ENCODE assay signal across 25 cellular contexts in the genomic region with DNA sequence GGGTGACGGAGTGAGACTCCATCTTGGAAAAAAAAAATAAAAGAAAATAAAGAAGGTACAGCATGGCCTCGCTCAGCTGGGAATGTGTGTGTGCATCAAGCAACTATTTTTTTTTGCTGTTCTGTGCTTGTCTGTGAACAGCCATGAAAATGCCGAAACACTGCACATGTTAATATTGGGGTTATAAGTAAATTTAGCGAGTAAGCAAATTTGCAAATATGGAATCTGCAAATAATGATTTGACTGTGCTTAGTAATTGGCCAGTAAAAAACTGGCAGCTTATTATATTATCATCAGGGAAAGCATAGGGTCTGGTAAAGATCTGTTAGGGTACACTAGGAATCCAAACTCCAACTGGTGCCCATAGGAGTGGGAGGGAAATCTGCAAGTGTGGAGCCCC.
DNase-seq lines count a peak whose midpoint lies in the region; ATAC-seq, FAIRE-seq and TF ChIP-seq lines count a peak whose summit lies in the region.
"Had no signal": no experiment of that assay in that cellular context is flagged by ENCODE, and none has a peak within 500 bp of the region (broad histone marks: within the 10 kb centered on the region; RNA-seq: fewer than 3 reads in every experiment).

No MANE protein-coding gene starts in this region.

- H3K79me2 ChIP-seq in K562 (ENCODE audit: control insufficient read depth, insufficient read depth, low read length) (no peaks in the 10 kb centered on the region), neural progenitor cell (ENCODE audit: low read depth) (no peaks in the 10 kb centered on the region)

- TF ChIP-seq POLR2A in K562 (conservative IDR thresholded peaks at IDR 0.05): no peak

- WGBS in K562 (ENCODE audit: insufficient coverage, low coverage, missing lambda C conversion rate): 60% methylated on average over 4 of the region's 4 CpGs

- no peaks in the 10 kb centered on the region for H3K4me1 Mint-ChIP-seq in neural progenitor cell
- H3K4me1 Mint-ChIP-seq: CD4-positive, alpha-beta memory T cell; IgD-negative memory B cell had no signal

- CTCF ChIA-PET in K562 (lab: Yijun Ruan, JAX; ENCODE audit: low intra/inter-chr PET ratio): no interaction called here

- no peaks in the 10 kb centered on the region for H3K9me3 ChIP-seq in right atrium auricular region
- no peaks in the 10 kb centered on the region; the same call in 1 of the 2 replicates for H3K9me3 ChIP-seq in K562 (replicated peaks; ENCODE audit: control insufficient read depth, insufficient read depth, low read depth, low read length)
- no peaks in the 10 kb centered on the region for H3K9me3 ChIP-seq in neural progenitor cell (ENCODE audit: low read depth)
- peaks cover 13% of the 10 kb centered on the region for H3K9me3 ChIP-seq in WERI-Rb-1 (ENCODE audit: severe bottlenecking)

- H4K20me1 ChIP-seq in K562 (replicated peaks; ENCODE audit: control insufficient read depth, insufficient read depth, low read length) (no peaks in the 10 kb centered on the region), neural progenitor cell (ENCODE audit: low read depth) (no peaks in the 10 kb centered on the region)

- no peaks in the 10 kb centered on the region for H3K36me3 Mint-ChIP-seq in neural progenitor cell
- H3K36me3 Mint-ChIP-seq: CD4-positive, alpha-beta memory T cell; IgD-negative memory B cell had no signal

- H3K36me3 ChIP-seq in right atrium auricular region (no peaks in the 10 kb centered on the region), K562 (ENCODE audit: control insufficient read depth, insufficient read depth, low read length) (no peaks in the 10 kb centered on the region), neural progenitor cell (no peaks in the 10 kb centered on the region), WERI-Rb-1 (no peaks in the 10 kb centered on the region)

- ATAC-seq in left cardiac atrium (no peak), K562 (no peak), GM19328 (IDR thresholded peaks at IDR 0.05; ENCODE audit: unreplicated experiment) (no peak)
- ATAC-seq: GM12878, HCT116, Panc1 had no signal

- no peaks in the 10 kb centered on the region for H3K27me3 Mint-ChIP-seq in neural progenitor cell (ENCODE audit: insufficient read depth, low read depth)
- H3K27me3 Mint-ChIP-seq: CD4-positive, alpha-beta memory T cell had no signal

- no peak overlapping the region for H3K27ac Mint-ChIP-seq in neural progenitor cell
- H3K27ac Mint-ChIP-seq: IgD-negative memory B cell had no signal

- H3K4me2 ChIP-seq in K562 (ENCODE audit: insufficient read depth, low read length) (no peak overlapping the region), neural progenitor cell (no peak overlapping the region)

- FAIRE-seq in K562 (lab: Jason Lieb, UNC): no peak
- FAIRE-seq: A204.1, G401.6, GM12878 had no signal

- intact Hi-C loops in left cardiac atrium (cut with DNase I): no loop called here
- intact Hi-C loops in K562 (cut with micrococcal nuclease): no loop called here

- no TSS peak for BruUV-seq in K562 (replicated peaks; lab: Mats Ljungman, UMichigan)

- H3K27me3 ChIP-seq in right atrium auricular region: no peaks in the 10 kb centered on the region
- no peaks in the 10 kb centered on the region for H3K27me3 ChIP-seq in K562 (ENCODE audit: control insufficient read depth in 2 of 2, insufficient read depth in 2 of 2, low read length in 2 of 2)
- no peaks in the 10 kb centered on the region for H3K27me3 ChIP-seq in neural progenitor cell
- peaks cover 29% of the 10 kb centered on the region for H3K27me3 ChIP-seq in WERI-Rb-1 (ENCODE audit: insufficient read depth, low read depth, severe bottlenecking)

- H3K27ac ChIP-seq in right atrium auricular region (peak overlapping the region; percentile 7 to 14), K562 (ENCODE audit: extremely low read depth, low read depth, low read length) (no peak overlapping the region), neural progenitor cell (no peak overlapping the region), WERI-Rb-1 (no peak overlapping the region)
- H3K27ac ChIP-seq: RWPE1, SK-N-MC had no signal

- H3K9ac ChIP-seq in K562 (ENCODE audit: insufficient read depth in 1 of 2, low read depth in 2 of 2, low read length in 2 of 2) (no peak overlapping the region), neural progenitor cell (no peak overlapping the region)

- H3F3A ChIP-seq in neural progenitor cell (ENCODE audit: low read depth): no peaks in the 10 kb centered on the region

- no peak for DNase-seq in right atrium auricular region (ENCODE audit: low spot score)
- DNase-seq in left cardiac atrium: no peak
- DNase-seq in K562 (ENCODE audit: extremely low read depth in 1 of 4, low spot score in 3 of 4): no peak
- no peak for DNase-seq in neural progenitor cell (ENCODE audit: low spot score)
- no peak for DNase-seq in WERI-Rb-1
- no peak for DNase-seq in NCI-H1417 (lab: John Stamatoyannopoulos, UW)
- DNase-seq: C1 segment of cervical spinal cord; CD4-positive, alpha-beta memory T cell; COR-L47; NCI-H1048; NCI-H1417 treated with DMSO at 0.1 percent for 48 hours; NCI-H1694 treated with DMSO at 0.1 percent for 48 hours; NCI-H2081; NCI-H2227 treated with DMSO at 0.1 percent for 48 hours; NCI-H526 treated with DMSO at 0.1 percent for 48 hours; SIG-M5 had no signal

- in situ Hi-C loops in K562 (cut with MboI): no loop called here

- H3K4me3 ChIP-seq in right atrium auricular region (no peak overlapping the region), K562 (no peak overlapping the region), neural progenitor cell (no peak overlapping the region), WERI-Rb-1 (ENCODE audit: low read depth, low read length) (no peak overlapping the region)
- H3K4me3 ChIP-seq: GM12878, SK-N-MC had no signal

- H3K4me1 ChIP-seq in right atrium auricular region (peaks cover 0 to 8% of the 10 kb centered on the region in 2 donors), K562 (replicated peaks in 1 of 2; ENCODE audit: control insufficient read depth in 2 of 2, insufficient read depth in 2 of 2, low read length in 2 of 2) (no peaks in the 10 kb centered on the region), neural progenitor cell (no peaks in the 10 kb centered on the region)

- no peak overlapping the region for H3K4me3 Mint-ChIP-seq in neural progenitor cell
- H3K4me3 Mint-ChIP-seq: CD4-positive, alpha-beta memory T cell; IgD-negative memory B cell had no signal

- no peak for TF ChIP-seq RAD21 in K562 (CRISPR knock-in tag; conservative IDR thresholded peaks at IDR 0.05 in 1 of 2, IDR thresholded peaks at IDR 0.05 in 1 of 2)

- H2AFZ ChIP-seq in K562 (ENCODE audit: low read depth, low read length) (no peak overlapping the region), neural progenitor cell (replicated peaks) (peak overlapping the region; percentile 72)

- POLR2A ChIA-PET in K562 (lab: Yijun Ruan, JAX): interaction anchor here (0.9 kb wide), 1 partner anchor 20 kb away, joined by 4 read pairs; no protein-coding TSS in a partner anchor

- TF ChIP-seq CTCF in right atrium auricular region (IDR thresholded peaks at IDR 0.05): no peak
- TF ChIP-seq CTCF in K562 (IDR thresholded peaks at IDR 0.05 in 2 of 3, conservative IDR thresholded peaks at IDR 0.05 in 1 of 3; ENCODE audit: insufficient read depth in 2 of 3, low read depth in 1 of 3, low read length in 3 of 3): no peak
- TF ChIP-seq CTCF in neural progenitor cell (IDR thresholded peaks at IDR 0.05): no peak
- no peak for TF ChIP-seq CTCF in WERI-Rb-1 (IDR thresholded peaks at IDR 0.05; ENCODE audit: low read depth, low read length)

- no peak for TF ChIP-seq EP300 in K562 (IDR thresholded peaks at IDR 0.05; ENCODE audit: low read length)

- H3K9me1 ChIP-seq in K562 (ENCODE audit: control insufficient read depth, insufficient read depth, low read length): no peaks in the 10 kb centered on the region

- H3K9me3 Mint-ChIP-seq in neural progenitor cell: peaks cover 10% of the 10 kb centered on the region

TF ChIP-seq in K562, 482 proteins besides CTCF, POLR2A, EP300 and RAD21:
- TF ChIP-seq ZNF561 (CRISPR knock-in tag; conservative IDR thresholded peaks at IDR 0.05) (no peak), C11orf30 (IDR thresholded peaks at IDR 0.05; ENCODE audit: low read depth) (peak; percentile 24; the same call in 1 of the 2 replicates), ZNF316 (IDR thresholded peaks at IDR 0.05) (peak; percentile 63)
TF ChIP-seq in K562: peak in this region for 2.

Comparison
In these comparisons a context has a peak if more than half of its experiments do, and no peak if none do; other contexts are left out.
1. H3K27ac ChIP-seq: peak in right atrium auricular region (2 of 2); none in K562 (single experiment), neural progenitor cell (single experiment) and WERI-Rb-1 (single experiment).